9 cellular contexts compared by ENCODE assay signal in the genomic region with DNA sequence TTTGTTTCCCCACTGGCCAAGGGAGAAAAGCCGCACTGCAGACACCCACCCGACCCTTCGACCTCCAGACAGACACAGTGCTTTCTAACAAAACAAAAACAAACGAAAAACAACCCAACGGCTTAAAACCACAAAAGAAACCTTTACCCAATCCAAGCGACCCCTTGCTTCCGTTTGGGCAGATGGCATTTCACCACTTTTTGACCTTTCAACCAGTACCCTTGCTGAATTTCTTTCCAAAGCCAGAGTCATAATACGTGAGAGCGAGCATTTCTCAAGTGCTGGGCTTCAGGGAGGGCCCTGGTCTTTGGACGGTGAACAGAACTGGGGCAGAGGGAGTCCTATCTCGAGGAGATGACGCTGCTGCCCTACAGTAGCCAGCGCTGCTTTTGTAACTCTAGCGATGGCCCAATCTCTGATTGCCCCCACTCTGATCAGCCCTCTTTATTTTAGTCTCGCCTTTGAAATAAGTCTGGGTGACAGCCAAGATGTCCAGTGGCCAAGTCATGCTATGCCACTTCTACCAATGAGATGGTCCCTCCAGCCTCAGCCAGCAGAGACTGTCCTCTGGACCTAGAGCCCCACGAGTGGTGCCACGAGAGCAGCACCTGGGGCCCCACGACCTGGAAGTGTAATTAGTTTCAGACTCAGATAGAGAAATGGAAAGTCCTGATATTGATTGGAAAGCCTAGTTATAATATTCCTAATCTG. TPM values are rescaled to one million over a fixed set of nuclear protein-coding genes. Genes with fewer than 3 reads are reported as not detected.
A peak's percentile ranks its signal among the peaks of the same experiment; 100 is the strongest.
DNase-seq lines count a peak whose midpoint lies in the region; ATAC-seq lines count a peak whose summit lies in the region.
"Had no signal": no experiment of that assay in that cellular context is flagged by ENCODE, and none has a peak within 500 bp of the region (broad histone marks: within the 10 kb centered on the region; RNA-seq: fewer than 3 reads in every experiment).

No MANE protein-coding gene starts in this region.

- H3K18ac ChIP-seq in neuronal stem cell (ENCODE audit: low read length) = peak overlapping the region; percentile 33

- no peaks in the 10 kb centered on the region for H3K9me3 ChIP-seq in neuronal stem cell (replicated peaks in 1 of 2; ENCODE audit: control insufficient read depth in 2 of 2, insufficient read depth in 1 of 2, low read depth in 1 of 2, low read length in 2 of 2)

- no peak overlapping the region for H3K27ac ChIP-seq in neuronal stem cell (replicated peaks; ENCODE audit: low read length)

- no peak overlapping the region for H2BK12ac ChIP-seq in neuronal stem cell (ENCODE audit: low read length)

- ATAC-seq in GM21619 (IDR thresholded peaks at IDR 0.05; ENCODE audit: unreplicated experiment) = no peak
- no peak for ATAC-seq in HG03378 (IDR thresholded peaks at IDR 0.05; ENCODE audit: unreplicated experiment)
- ATAC-seq in HG03045 (IDR thresholded peaks at IDR 0.05; ENCODE audit: unreplicated experiment) = no peak

- no peak overlapping the region for H3K4ac ChIP-seq in neuronal stem cell (ENCODE audit: low read length)

- no peak overlapping the region for H3K4me3 ChIP-seq in neuronal stem cell (ENCODE audit: low read length in 2 of 2)

- no peak overlapping the region for H3K14ac ChIP-seq in neuronal stem cell (ENCODE audit: low read length)

- H3K27me3 ChIP-seq in neuronal stem cell (ENCODE audit: control insufficient read depth in 3 of 3, insufficient read depth in 3 of 3, low read depth in 1 of 3, low read length in 3 of 3) = peaks cover 0 to 49% (median 0%) of the 10 kb centered on the region in 3 experiments

- DNase-seq in CD1c-positive myeloid dendritic cell (ENCODE audit: extremely low spot score) (peak; percentile 70), NAMALWA (ENCODE audit: low spot score) (peak; percentile 32), dermis blood vessel endothelial cell (peak; percentile 62), neuronal stem cell (ENCODE audit: low spot score) (no peak), NCI-H1417 (lab: John Stamatoyannopoulos, UW) (no peak)
- DNase-seq: Kasumi-1 had no signal

- WGBS in neuronal stem cell (ENCODE audit: extremely low coverage in 2 of 2, insufficient read length in 2 of 2, insufficient replicate concordance in 1 of 2), 2 donors = no CpG with 5 or more reads among the region's 18 CpGs

- no peak overlapping the region for H4K8ac ChIP-seq in neuronal stem cell (ENCODE audit: low read depth, low read length)

- no peaks in the 10 kb centered on the region for H3K36me3 ChIP-seq in neuronal stem cell (replicated peaks in 1 of 2; ENCODE audit: control insufficient read depth in 2 of 2, insufficient read depth in 2 of 2, low read length in 2 of 2)

- H3K9ac ChIP-seq in neuronal stem cell (ENCODE audit: low read depth, low read length, poor library complexity) = no peak overlapping the region

- no peak overlapping the region for H3K23ac ChIP-seq in neuronal stem cell (ENCODE audit: low read depth, low read length, poor library complexity)

- H2AFZ ChIP-seq in neuronal stem cell (ENCODE audit: low read length) = peak overlapping the region; percentile 60

- no peak overlapping the region for H2AK5ac ChIP-seq in neuronal stem cell (ENCODE audit: low read depth, low read length)

- peaks cover 5 to 6% of the 10 kb centered on the region in 2 donors for H3K4me1 ChIP-seq in neuronal stem cell (ENCODE audit: control insufficient read depth in 2 of 2, insufficient read depth in 1 of 2, low read depth in 1 of 2, low read length in 2 of 2)

- H2BK5ac ChIP-seq in neuronal stem cell (ENCODE audit: low read length) = no peak overlapping the region

- H3K4me2 ChIP-seq in neuronal stem cell (ENCODE audit: insufficient read depth, low read length, poor library complexity, severe bottlenecking) = no peak overlapping the region

- H2BK15ac ChIP-seq in neuronal stem cell (ENCODE audit: low read length) = no peak overlapping the region

- H3K79me1 ChIP-seq in neuronal stem cell (ENCODE audit: low read depth, low read length) = no peaks in the 10 kb centered on the region

- H2BK120ac ChIP-seq in neuronal stem cell (ENCODE audit: low read depth, low read length) = no peak overlapping the region

- no peak overlapping the region for H4K91ac ChIP-seq in neuronal stem cell (ENCODE audit: low read depth, low read length, poor library complexity)

RNA-seq across cellular contexts. Expression of gene ADIPOR2, which starts 21.9 kb away (rescaled TPM):
- 59.9 and 68.6 TPM in 2 replicates for total RNA-seq in dermis blood vessel endothelial cell
- polyA plus RNA-seq in neuronal stem cell (2013, experiment 1 of 2) = 26.7 TPM
- polyA plus RNA-seq in neuronal stem cell (2013, experiment 2 of 2) = 26.2 TPM

RNA-seq across cellular contexts. Expression of gene WNT5B, which starts 40.0 kb away (rescaled TPM):
- 0.28 and 1.5 TPM in 2 replicates for total RNA-seq in dermis blood vessel endothelial cell
- 74.9 TPM for polyA plus RNA-seq in neuronal stem cell (2013, experiment 1 of 2)
- 74.2 TPM for polyA plus RNA-seq in neuronal stem cell (2013, experiment 2 of 2)

Comparison
In these comparisons a context has a peak if more than half of its experiments do, and no peak if none do; other contexts are left out.
1. DNase-seq: peak in CD1c-positive myeloid dendritic cell (single experiment), NAMALWA (single experiment) and dermis blood vessel endothelial cell (single experiment); none in neuronal stem cell (single experiment) and NCI-H1417 (0 of 3).